ENCODE assay signal across 9 cellular contexts in genomic region chr22:26592368-26593015, GRCh38. TPM values are rescaled to one million over a fixed set of nuclear protein-coding genes. Genes with fewer than 3 reads are reported as not detected.
DNase-seq lines count a peak whose midpoint lies in the region; ATAC-seq and TF ChIP-seq lines count a peak whose summit lies in the region.
"Had no signal": no experiment of that assay in that cellular context is flagged by ENCODE, and none has a peak within 500 bp of the region (broad histone marks: within the 10 kb centered on the region; RNA-seq: fewer than 3 reads in every experiment).

No MANE protein-coding gene starts in this region.

- no peaks in the 10 kb centered on the region for H3K36me3 ChIP-seq in colonic mucosa

- peak; percentile 63 for ATAC-seq in GM21529 (IDR thresholded peaks at IDR 0.05; ENCODE audit: unreplicated experiment)
- ATAC-seq: body of pancreas had no signal

- DNase-seq in GM12864 (ENCODE audit: low read depth): peak; percentile 54
- peak; percentile 28 for DNase-seq in NOMO-1 treated with DMSO at 0.1 percent for 48 hours (lab: John Stamatoyannopoulos, UW; ENCODE audit: unreplicated experiment)
- DNase-seq in colonic mucosa: peak; percentile 45
- no peak for DNase-seq in NCI-H2107 treated with DMSO at 0.1 percent for 48 hours (lab: John Stamatoyannopoulos, UW; ENCODE audit: unreplicated experiment)
- DNase-seq in epidermal melanocyte (ENCODE audit: insufficient read length, low spot score): no peak
- DNase-seq in NCI-H446 (lab: John Stamatoyannopoulos, UW): no peak
- no peak for DNase-seq in middle frontal gyrus (ENCODE audit: extremely low spot score, low spot score)

- H3K9ac ChIP-seq in colonic mucosa (ENCODE audit: low read depth in 2 of 2, low read length in 2 of 2): no peak overlapping the region

- TF ChIP-seq CTCF in GM12864 (IDR thresholded peaks at IDR 0.05; ENCODE audit: low read depth, low read length, missing control alignments) (no peak), colonic mucosa (IDR thresholded peaks at IDR 0.05) (no peak)

- no peaks in the 10 kb centered on the region for H3K4me1 ChIP-seq in colonic mucosa

- no peak overlapping the region for H3K27ac ChIP-seq in colonic mucosa
- H3K27ac ChIP-seq: body of pancreas had no signal

- no peaks in the 10 kb centered on the region for H3K27me3 ChIP-seq in colonic mucosa
- H3K27me3 ChIP-seq: body of pancreas had no signal

- H3K4me3 ChIP-seq in GM12864 (ENCODE audit: low read depth, low read length) (no peak overlapping the region), colonic mucosa (no peak overlapping the region)
- H3K4me3 ChIP-seq: body of pancreas had no signal

- no peaks in the 10 kb centered on the region for H3K9me3 ChIP-seq in colonic mucosa
- H3K9me3 ChIP-seq: body of pancreas had no signal

- intact Hi-C loops in colonic mucosa (cut with DNase I): no loop called here

RNA-seq across cellular contexts. Expression of gene TPST2, which starts 2.6 kb away (rescaled TPM):
- total RNA-seq in colonic mucosa: 10 to 100 TPM; 13.3 to 19.9 TPM

RNA-seq across cellular contexts. Expression of gene CRYBB1, which starts 25.3 kb away (rescaled TPM):
- under 1 TPM in 1 of 2 donors, not detected in 1; 0.32 TPM for total RNA-seq in colonic mucosa

RNA-seq across cellular contexts. Expression of gene CRYBA4, which starts 29.3 kb away (rescaled TPM):
- under 1 TPM in 1 of 2 donors, not detected in 1; 0.47 TPM for total RNA-seq in colonic mucosa
- total RNA-seq: body of pancreas had no signal

Comparison
In these comparisons a context has a peak if more than half of its experiments do, and no peak if none do; other contexts are left out.
1. DNase-seq: peak in GM12864 (single experiment), NOMO-1 treated with DMSO at 0.1 percent for 48 hours (single experiment) and colonic mucosa (single experiment); none in NCI-H2107 treated with DMSO at 0.1 percent for 48 hours (single experiment), epidermal melanocyte (single experiment), NCI-H446 (0 of 2) and middle frontal gyrus (single experiment).